Comparison of ENCODE assay signal across 31 cellular contexts in genomic region chr9:135830496-135830895, GRCh38.
"Had no signal": no experiment of that assay in that cellular context is flagged by ENCODE, and none has a peak within 500 bp of the region (broad histone marks: within the 10 kb centered on the region; RNA-seq: fewer than 3 reads in every experiment).

No MANE protein-coding gene starts in this region.

- H3K27ac ChIP-seq: body of pancreas, cardiac muscle cell, foreskin keratinocyte, heart right ventricle, left lung, lower lobe of right lung, pancreas, psoas muscle, sigmoid colon, thyroid gland, upper lobe of left lung, vagina, WERI-Rb-1 had no signal

- DNase-seq: activated CD4-positive, alpha-beta T cell treated with anti-CD3 and anti-CD28 coated beads, Interleukin-2, amount 10 ng/mL, durations not matched to agents 24 days and 14 days; activated CD8-positive, alpha-beta T cell treated with anti-CD3 and anti-CD28 coated beads for 36 hours; activated T-cell treated with anti-CD3 and anti-CD28 coated beads, Interleukin-2, amount 50 U/mL, for 4 hours; anterior cingulate cortex; body of pancreas; cerebellar nuclear complex; cortex of kidney; effector memory CD8-positive, alpha-beta T cell; erythroblast; foreskin keratinocyte; heart right ventricle; kidney glomerular epithelial cell; left lung; lower lobe of right lung; mesendoderm; pancreas; psoas muscle; sigmoid colon; small intestine; stimulated activated CD4-positive, alpha-beta T cell treated with anti-CD3 and anti-CD28 coated beads, Interleukin-1b, Interleukin-23, amount 100 ng/mL, for 48 hours; stimulated activated CD4-positive, alpha-beta T cell treated with anti-CD3 and anti-CD28 coated beads, Interleukin-4, amount 100 ng/mL, for 4 hours; stimulated activated CD8-positive, alpha-beta memory T cell treated with anti-CD3 and anti-CD28 coated beads, Interleukin-4, amount 100 ng/mL, for 48 hours; stimulated activated naive CD8-positive, alpha-beta T cell treated with anti-CD3 and anti-CD28 coated beads, Interleukin-15, amount 100 ng/mL, for 72 hours; substantia nigra; SW 1271; T1000; thyroid gland; upper lobe of left lung; WERI-Rb-1 had no signal

- H3K4me1 ChIP-seq: body of pancreas, foreskin keratinocyte, heart right ventricle, left lung, lower lobe of right lung, pancreas, psoas muscle, sigmoid colon, thyroid gland, upper lobe of left lung, vagina had no signal

- H3K27me3 ChIP-seq: body of pancreas, cardiac muscle cell, foreskin keratinocyte, heart right ventricle, left lung, pancreas, sigmoid colon, thyroid gland, upper lobe of left lung, vagina had no signal

- H3K36me3 ChIP-seq: pancreas, thyroid gland had no signal

- H3K9me3 ChIP-seq: body of pancreas, pancreas, psoas muscle, sigmoid colon, thyroid gland, vagina had no signal

- H3K4me3 ChIP-seq: body of pancreas, cardiac muscle cell, heart right ventricle, left lung, lower lobe of right lung, pancreas, psoas muscle, sigmoid colon, thyroid gland, upper lobe of left lung, vagina had no signal
